ENCODE assay signal across 8 cellular contexts in genomic region chr10:80460399-80461207, GRCh38. TPM values are rescaled to one million over a fixed set of nuclear protein-coding genes. Genes with fewer than 3 reads are reported as not detected.
DNase-seq lines count a peak whose midpoint lies in the region; ATAC-seq lines count a peak whose summit lies in the region.

No MANE protein-coding gene starts in this region.

- intact Hi-C loops in aorta (cut with DNase I), result no loop called here

- H3K27ac ChIP-seq in effector memory CD4-positive, alpha-beta T cell (ENCODE audit: insufficient read depth, low read length, poor library complexity, severe bottlenecking), result peak overlapping the region; percentile 84
- no peak overlapping the region for H3K27ac ChIP-seq in aorta (ENCODE audit: low read depth in 1 of 2, low read length in 2 of 2)

- H3K4me3 ChIP-seq in effector memory CD4-positive, alpha-beta T cell (ENCODE audit: insufficient read depth, low read depth, low read length, poor library complexity, severe bottlenecking), result peak overlapping the region; percentile 55
- no peak overlapping the region for H3K4me3 ChIP-seq in aorta (ENCODE audit: low read length in 2 of 2)

- WGBS in aorta, 2 donors, result 79 to 82% methylated on average over 6 of the region's 6 CpGs

- H3K4me1 ChIP-seq in effector memory CD4-positive, alpha-beta T cell (ENCODE audit: control insufficient read depth, insufficient read depth, low read length, poor library complexity, severe bottlenecking), result peaks cover 91% of the 10 kb centered on the region
- H3K4me1 ChIP-seq in aorta (ENCODE audit: control insufficient read depth in 1 of 2, insufficient read depth in 2 of 2, low read length in 2 of 2), result no peaks in the 10 kb centered on the region

- DNase-seq in NOMO-1 treated with DMSO at 0.1 percent for 48 hours (lab: John Stamatoyannopoulos, UW; ENCODE audit: unreplicated experiment), result peak; percentile 13
- no peak for DNase-seq in NOMO-1 treated with dmso at 0.1 percent for 144 hours (lab: John Stamatoyannopoulos, UW; ENCODE audit: unreplicated experiment)
- peak; percentile 85 for DNase-seq in NCI-H748 treated with DMSO at 0.1 percent for 48 hours (lab: John Stamatoyannopoulos, UW)
- no peak for DNase-seq in effector memory CD4-positive, alpha-beta T cell
- peak; percentile 52 for DNase-seq in midbrain (lab: John Stamatoyannopoulos, UW)
- DNase-seq in aorta, result peak in 1 of 2 donors; percentile 58

- no peaks in the 10 kb centered on the region for H3K36me3 ChIP-seq in effector memory CD4-positive, alpha-beta T cell (ENCODE audit: control insufficient read depth, insufficient read depth, low read length)
- no peaks in the 10 kb centered on the region for H3K36me3 ChIP-seq in aorta (ENCODE audit: control insufficient read depth in 1 of 2, insufficient read depth in 2 of 2, low read length in 1 of 2)

- H3K9me3 ChIP-seq in effector memory CD4-positive, alpha-beta T cell (ENCODE audit: control insufficient read depth, low read length), result no peaks in the 10 kb centered on the region
- H3K9me3 ChIP-seq in aorta (ENCODE audit: control insufficient read depth, low read length), result no peaks in the 10 kb centered on the region

- peak; percentile 1 for ATAC-seq in aorta (ENCODE audit: low FRiP score)
- no peak for ATAC-seq in GM19324 (IDR thresholded peaks at IDR 0.05; ENCODE audit: low FRiP score, unreplicated experiment)
- no peak for ATAC-seq in HG02798 (IDR thresholded peaks at IDR 0.05; ENCODE audit: poor library complexity, unreplicated experiment)

- H3K27me3 ChIP-seq in effector memory CD4-positive, alpha-beta T cell (replicated peaks; ENCODE audit: control insufficient read depth, insufficient read depth, low read length, poor library complexity, severe bottlenecking), result no peaks in the 10 kb centered on the region
- H3K27me3 ChIP-seq in aorta (ENCODE audit: control insufficient read depth in 1 of 2, insufficient read depth in 2 of 2, low read length in 1 of 2), result no peaks in the 10 kb centered on the region

RNA-seq across cellular contexts. Expression of gene TSPAN14, which starts 6.5 kb away (rescaled TPM):
- 10 to 100 TPM; 59.5 to 61.5 TPM for total RNA-seq in aorta
- polyA plus RNA-seq in aorta, result 10 to 100 TPM; 12.3 to 13.8 TPM

RNA-seq across cellular contexts. Expression of gene PRXL2A, which starts 52.3 kb away (rescaled TPM):
- total RNA-seq in aorta, result 10 to 100 TPM; 39.7 to 43.1 TPM
- polyA plus RNA-seq in aorta, result 10 to 100 TPM; 15.6 to 32.3 TPM

Comparison
In these comparisons a context has a peak if more than half of its experiments do, and no peak if none do; other contexts are left out.
1. DNase-seq: peak in NOMO-1 treated with DMSO at 0.1 percent for 48 hours (single experiment), NCI-H748 treated with DMSO at 0.1 percent for 48 hours (single experiment) and midbrain (single experiment); none in NOMO-1 treated with dmso at 0.1 percent for 144 hours (single experiment) and effector memory CD4-positive, alpha-beta T cell (0 of 3).